Comparison of ENCODE assay signal across 15 cellular contexts in the genomic region with DNA sequence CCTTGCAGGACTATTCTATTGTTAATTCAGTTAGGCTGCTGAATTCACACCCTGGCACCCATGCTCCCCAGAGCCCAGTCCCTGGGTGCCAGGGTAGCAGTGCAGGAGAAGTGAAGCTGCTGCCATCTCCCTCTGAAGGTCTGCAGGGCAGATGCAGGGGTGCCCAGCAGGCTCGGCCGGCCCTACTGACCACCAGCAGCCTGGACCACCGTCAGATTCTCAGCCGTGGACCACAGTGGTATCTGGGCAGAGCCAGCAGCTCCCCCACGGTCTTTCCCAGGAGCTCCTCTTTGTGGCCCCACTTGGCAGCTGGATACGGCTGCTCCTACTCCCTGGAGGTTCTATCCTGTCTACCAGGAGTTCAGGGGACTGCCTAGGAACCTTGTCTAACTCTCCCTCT. TPM values are rescaled to one million over a fixed set of nuclear protein-coding genes. Genes with fewer than 3 reads are reported as not detected.
DNase-seq lines count a peak whose midpoint lies in the region; ATAC-seq and TF ChIP-seq lines count a peak whose summit lies in the region.
"Had no signal": no experiment of that assay in that cellular context is flagged by ENCODE, and none has a peak within 500 bp of the region (broad histone marks: within the 10 kb centered on the region; RNA-seq: fewer than 3 reads in every experiment).

No MANE protein-coding gene starts in this region.

- no peak overlapping the region for H4K8ac ChIP-seq in mesenchymal stem cell (ENCODE audit: low read length)

- no peak overlapping the region for H3K4me3 Mint-ChIP-seq in natural killer cell
- no peak overlapping the region for H3K4me3 Mint-ChIP-seq in natural killer cell treated with Interleukin-12 subunit alpha and Interleukin-12 subunit beta and Interleukin-15 and Interleukin-18, amount 100 ng/mL, for 72 hours
- H3K4me3 Mint-ChIP-seq: CD4-positive, alpha-beta memory T cell; stimulated activated naive B cell treated with anti-CD40 and anti-IgM and Interleukin-4, amounts not matched to agents 10 μg/mL and 1 μg/mL and 100 μg/mL, for 72 hours had no signal

- no peak overlapping the region for H3K4me2 ChIP-seq in mesenchymal stem cell (ENCODE audit: low read length, poor library complexity, severe bottlenecking)
- H3K4me2 ChIP-seq: GM23338, KMS-11 had no signal

- no peak overlapping the region for H2AFZ ChIP-seq in mesenchymal stem cell (ENCODE audit: low read depth, low read length)

- no peak overlapping the region for H3K14ac ChIP-seq in mesenchymal stem cell (ENCODE audit: low read length in 2 of 2)

- intact Hi-C loops in natural killer cell (cut with micrococcal nuclease) (no loop called here), posterior vena cava (cut with DNase I) (loop anchor here (5.0 kb wide), 1 partner anchor 259 kb away; the partner anchor contains the start of gene CFAP100 (in 2 of the 2)), aorta (cut with DNase I) (loop anchor here (2.0 to 5.0 kb wide), 3 partner anchors 119 to 255 kb away; no protein-coding TSS in a partner anchor)

- no peaks in the 10 kb centered on the region for H3K27me3 ChIP-seq in aorta (ENCODE audit: control insufficient read depth in 1 of 2, insufficient read depth in 2 of 2, low read length in 1 of 2)
- H3K27me3 ChIP-seq in mesenchymal stem cell (ENCODE audit: control insufficient read depth in 1 of 2, insufficient read depth in 1 of 2, low read length in 2 of 2) = peaks cover 31 to 78% of the 10 kb centered on the region in 2 experiments

- H3K9me3 Mint-ChIP-seq in natural killer cell = no peaks in the 10 kb centered on the region
- no peaks in the 10 kb centered on the region for H3K9me3 Mint-ChIP-seq in natural killer cell treated with Interleukin-12 subunit alpha and Interleukin-12 subunit beta and Interleukin-15 and Interleukin-18, amount 100 ng/mL, for 72 hours
- H3K9me3 Mint-ChIP-seq: GM23338; stimulated activated naive B cell treated with anti-CD40 and anti-IgM and Interleukin-4, amounts not matched to agents 10 μg/mL and 1 μg/mL and 100 μg/mL, for 72 hours had no signal

- no peaks in the 10 kb centered on the region for H3K9me3 ChIP-seq in aorta (ENCODE audit: control insufficient read depth, low read length)
- no peaks in the 10 kb centered on the region for H3K9me3 ChIP-seq in mesenchymal stem cell (ENCODE audit: control insufficient read depth, low read length)

- TF ChIP-seq CTCF in natural killer cell (IDR thresholded peaks at IDR 0.05) = no peak

- H3K36me3 ChIP-seq in aorta (ENCODE audit: control insufficient read depth in 1 of 2, insufficient read depth in 2 of 2, low read length in 1 of 2) (peaks cover 0 to 2% of the 10 kb centered on the region in 2 donors), mesenchymal stem cell (ENCODE audit: control insufficient read depth in 1 of 2, insufficient read depth in 2 of 2, low read depth in 1 of 2, low read length in 2 of 2) (no peaks in the 10 kb centered on the region)

- no peak overlapping the region for H2AK5ac ChIP-seq in mesenchymal stem cell (ENCODE audit: low read length, severe bottlenecking)

- H3K23ac ChIP-seq in mesenchymal stem cell (ENCODE audit: low read length in 2 of 2) = no peak overlapping the region

- H2BK12ac ChIP-seq in mesenchymal stem cell (ENCODE audit: low read length in 2 of 2) = no peak overlapping the region

- H3K4me1 ChIP-seq in aorta (ENCODE audit: control insufficient read depth in 1 of 2, insufficient read depth in 2 of 2, low read length in 2 of 2) = no peaks in the 10 kb centered on the region
- peaks cover 2% of the 10 kb centered on the region for H3K4me1 ChIP-seq in mesenchymal stem cell (ENCODE audit: control insufficient read depth, insufficient read depth, low read depth, low read length)

- no peak overlapping the region for H2BK5ac ChIP-seq in mesenchymal stem cell (ENCODE audit: low read depth, low read length, poor library complexity, severe bottlenecking)

- 60 to 63% methylated on average over 6 of the region's 6 CpGs for WGBS in aorta, 2 donors
- 75% methylated on average over 6 of the region's 6 CpGs for WGBS in mesenchymal stem cell

- peaks cover 12 to 16% of the 10 kb centered on the region in 2 donors for H3K27me3 Mint-ChIP-seq in natural killer cell (ENCODE audit: low read depth in 2 of 2)
- H3K27me3 Mint-ChIP-seq in natural killer cell treated with Interleukin-12 subunit alpha and Interleukin-12 subunit beta and Interleukin-15 and Interleukin-18, amount 100 ng/mL, for 72 hours = peaks cover 8 to 15% of the 10 kb centered on the region in 2 donors

- H3K27ac ChIP-seq in aorta (ENCODE audit: low read depth in 1 of 2, low read length in 2 of 2) (no peak overlapping the region), mesenchymal stem cell (ENCODE audit: low read length, poor library complexity, severe bottlenecking) (no peak overlapping the region)
- H3K27ac ChIP-seq: KMS-11 had no signal

- H2BK15ac ChIP-seq in mesenchymal stem cell (ENCODE audit: low read depth, poor library complexity, severe bottlenecking) = no peak overlapping the region

- DNase-seq in natural killer cell (peak; percentile 8), ecto neural progenitor cell (ENCODE audit: low spot score) (peak; percentile 40), posterior vena cava (ENCODE audit: low spot score) (peak; percentile 74), aorta (peak; percentile 35 to 46), mesenchymal stem cell (no peak), KG1 (lab: John Stamatoyannopoulos, UW) (no peak)
- DNase-seq in natural killer cell treated with Interleukin-12 subunit alpha and Interleukin-12 subunit beta and Interleukin-15 and Interleukin-18, amount 100 ng/mL, for 72 hours (ENCODE audit: low spot score) = no peak

- H3K4me3 ChIP-seq in aorta (ENCODE audit: low read length in 2 of 2) = no peak overlapping the region
- H3K4me3 ChIP-seq in mesenchymal stem cell (ENCODE audit: insufficient read depth in 1 of 2, low read depth in 1 of 2, low read length in 2 of 2) = no peak overlapping the region
- H3K4me3 ChIP-seq: GM12878, GM23338, lung had no signal

- H3K4ac ChIP-seq in mesenchymal stem cell (ENCODE audit: low read depth in 1 of 2, low read length in 2 of 2) = no peak overlapping the region

- no peak overlapping the region for H3K9ac ChIP-seq in mesenchymal stem cell (ENCODE audit: low read length)
- H3K9ac ChIP-seq: KMS-11 had no signal

- no peak overlapping the region for H3K27ac Mint-ChIP-seq in natural killer cell
- no peak overlapping the region for H3K27ac Mint-ChIP-seq in natural killer cell treated with Interleukin-12 subunit alpha and Interleukin-12 subunit beta and Interleukin-15 and Interleukin-18, amount 100 ng/mL, for 72 hours
- H3K27ac Mint-ChIP-seq: CD4-positive, alpha-beta memory T cell; GM23338; stimulated activated naive B cell treated with anti-CD40 and anti-IgM and Interleukin-4, amounts not matched to agents 10 μg/mL and 1 μg/mL and 100 μg/mL, for 72 hours had no signal

- no peaks in the 10 kb centered on the region for H3K4me1 Mint-ChIP-seq in natural killer cell
- no peaks in the 10 kb centered on the region for H3K4me1 Mint-ChIP-seq in natural killer cell treated with Interleukin-12 subunit alpha and Interleukin-12 subunit beta and Interleukin-15 and Interleukin-18, amount 100 ng/mL, for 72 hours (ENCODE audit: low read depth in 2 of 2)
- H3K4me1 Mint-ChIP-seq: CD4-positive, alpha-beta memory T cell had no signal

- H4K91ac ChIP-seq in mesenchymal stem cell (ENCODE audit: low read length) = no peak overlapping the region

- H3K36me3 Mint-ChIP-seq in natural killer cell = no peaks in the 10 kb centered on the region
- H3K36me3 Mint-ChIP-seq in natural killer cell treated with Interleukin-12 subunit alpha and Interleukin-12 subunit beta and Interleukin-15 and Interleukin-18, amount 100 ng/mL, for 72 hours = no peaks in the 10 kb centered on the region
- H3K36me3 Mint-ChIP-seq: CD4-positive, alpha-beta memory T cell; stimulated activated naive B cell treated with anti-CD40 and anti-IgM and Interleukin-4, amounts not matched to agents 10 μg/mL and 1 μg/mL and 100 μg/mL, for 72 hours had no signal

- no peak for ATAC-seq in natural killer cell
- ATAC-seq in natural killer cell treated with Interleukin-12 subunit alpha and Interleukin-12 subunit beta and Interleukin-15 and Interleukin-18, amount 100 ng/mL, for 72 hours = no peak
- no peak for ATAC-seq in aorta (ENCODE audit: low FRiP score)
- no peak for ATAC-seq in GM21367 (IDR thresholded peaks at IDR 0.05; ENCODE audit: unreplicated experiment)

- H3K18ac ChIP-seq in mesenchymal stem cell (ENCODE audit: low read depth in 1 of 2, low read length in 2 of 2) = no peak overlapping the region

- H2BK120ac ChIP-seq in mesenchymal stem cell (ENCODE audit: low read depth, low read length) = no peak overlapping the region

- H3K79me1 ChIP-seq in mesenchymal stem cell (replicated peaks; ENCODE audit: low read length, poor library complexity, severe bottlenecking) = no peaks in the 10 kb centered on the region

RNA-seq across cellular contexts. Expression of gene ALDH1L1, which starts 46.8 kb away (rescaled TPM):
- not detected for total RNA-seq in natural killer cell
- total RNA-seq in natural killer cell treated with Interleukin-12 subunit alpha and Interleukin-12 subunit beta and Interleukin-15 and Interleukin-18, amount 100 ng/mL, for 72 hours = not detected
- total RNA-seq in posterior vena cava = 10 to 100 TPM in 1 of 2 donors, 1 to 10 TPM in 1; 5.6 to 12.4 TPM
- 10 to 100 TPM; 10.9 to 31.2 TPM for total RNA-seq in aorta
- 10 to 100 TPM; 14.4 to 91.2 TPM for polyA plus RNA-seq in aorta
- 0.08 TPM for polyA plus RNA-seq in mesenchymal stem cell (2013, experiment 1 of 2)
- polyA plus RNA-seq in mesenchymal stem cell (2013, experiment 2 of 2) = not detected
- total RNA-seq: CD4-positive, alpha-beta memory T cell; myocyte had no signal
- polyA plus RNA-seq: CD4-positive, alpha-beta memory T cell had no signal

RNA-seq across cellular contexts. Expression of gene SLC41A3, which starts 49.7 kb away (rescaled TPM):
- total RNA-seq in natural killer cell (10 to 100 TPM; 24.2 to 29.6 (median 27.1) TPM), posterior vena cava (10 to 100 TPM; 44.7 to 49.0 TPM), aorta (10 to 100 TPM; 62.1 to 71.4 TPM)
- 10 to 100 TPM; 30.4 to 36.4 TPM for total RNA-seq in natural killer cell treated with Interleukin-12 subunit alpha and Interleukin-12 subunit beta and Interleukin-15 and Interleukin-18, amount 100 ng/mL, for 72 hours
- polyA plus RNA-seq in aorta = 10 to 100 TPM; 32.6 to 71.4 TPM
- polyA plus RNA-seq in mesenchymal stem cell (2013, experiment 1 of 2) = 39.9 TPM
- 39.6 TPM for polyA plus RNA-seq in mesenchymal stem cell (2013, experiment 2 of 2)

Comparison
In these comparisons a context has a peak if more than half of its experiments do, and no peak if none do; other contexts are left out.
1. DNase-seq: peak in natural killer cell (single experiment), ecto neural progenitor cell (single experiment), posterior vena cava (single experiment) and aorta (2 of 2); none in natural killer cell treated with Interleukin-12 subunit alpha and Interleukin-12 subunit beta and Interleukin-15 and Interleukin-18, amount 100 ng/mL, for 72 hours (single experiment), mesenchymal stem cell (single experiment) and KG1 (single experiment).
2. RNA of gene ALDH1L1, which starts 46.8 kb away (total RNA-seq): 10.9 to 31.2 TPM in aorta and 5.6 to 12.4 TPM in posterior vena cava; not detected in natural killer cell treated with Interleukin-12 subunit alpha and Interleukin-12 subunit beta and Interleukin-15 and Interleukin-18, amount 100 ng/mL, for 72 hours and not detected in natural killer cell; every median in the first group is over 4 times any median in the second.